Comparison of ENCODE assay signal across 8 cellular contexts in genomic region chr1:83860506-83861221, GRCh38.
A peak's percentile ranks its signal among the peaks of the same experiment; 100 is the strongest.
DNase-seq lines count a peak whose midpoint lies in the region; ATAC-seq and TF ChIP-seq lines count a peak whose summit lies in the region.

No MANE protein-coding gene starts in this region.

- no peak overlapping the region for H3K27ac ChIP-seq in fibroblast of lung (ENCODE audit: insufficient read depth, low read length)

- no peaks in the 10 kb centered on the region for H3K36me3 ChIP-seq in fibroblast of lung (ENCODE audit: control insufficient read depth, insufficient read depth, low read length)

- POLR2A ChIA-PET in naive thymus-derived CD8-positive, alpha-beta T cell (lab: Charles Lee): no interaction called here

- ATAC-seq in GM18499 (IDR thresholded peaks at IDR 0.05; ENCODE audit: insufficient read depth, unreplicated experiment): peak; percentile 73
- ATAC-seq in HG02852 (IDR thresholded peaks at IDR 0.05; ENCODE audit: unreplicated experiment): peak; percentile 96
- peak; percentile 92 to 96 for ATAC-seq in naive thymus-derived CD8-positive, alpha-beta T cell
- peak; percentile 94 for ATAC-seq in stimulated activated effector memory CD8-positive, alpha-beta T cell treated with anti-CD3 and anti-CD28 coated beads, Interleukin-12 subunit alpha, Interleukin-12 subunit beta, amount 100 ng/mL, for 72 hours

- H2AFZ ChIP-seq in fibroblast of lung (ENCODE audit: low read length): peak overlapping the region; percentile 5

- no peaks in the 10 kb centered on the region for H3K9me3 ChIP-seq in fibroblast of lung (ENCODE audit: control insufficient read depth, insufficient read depth, low read depth, low read length)

- no peak overlapping the region for H3K9ac ChIP-seq in fibroblast of lung (ENCODE audit: insufficient read depth, low read length)

- peak; percentile 25 to 60 for TF ChIP-seq CTCF in fibroblast of lung (conservative IDR thresholded peaks at IDR 0.05 in 1 of 2, IDR thresholded peaks at IDR 0.05 in 1 of 2; ENCODE audit: low read depth in 1 of 2, low read length in 2 of 2)

- no peak overlapping the region for H3K4me2 ChIP-seq in fibroblast of lung (ENCODE audit: extremely low read depth, insufficient read depth, low read length)

- H3K4me1 ChIP-seq in fibroblast of lung (ENCODE audit: control insufficient read depth, extremely low read depth, insufficient read depth, low read length): no peaks in the 10 kb centered on the region

- peaks cover 10% of the 10 kb centered on the region for H3K27me3 Mint-ChIP-seq in activated T-cell treated with anti-CD3 and anti-CD28 coated beads, Interleukin-2, amount 50 U/mL, for 24 hours
- H3K27me3 Mint-ChIP-seq in naive thymus-derived CD8-positive, alpha-beta T cell: peaks cover 0 to 4% (median 0%) of the 10 kb centered on the region in 5 donors

- H3K36me3 Mint-ChIP-seq in activated T-cell treated with anti-CD3 and anti-CD28 coated beads, Interleukin-2, amount 50 U/mL, for 24 hours (ENCODE audit: low read depth): no peaks in the 10 kb centered on the region
- H3K36me3 Mint-ChIP-seq in naive thymus-derived CD8-positive, alpha-beta T cell: no peaks in the 10 kb centered on the region
- H3K36me3 Mint-ChIP-seq in stimulated activated effector memory CD8-positive, alpha-beta T cell treated with anti-CD3 and anti-CD28 coated beads, Interleukin-12 subunit alpha, Interleukin-12 subunit beta, amount 100 ng/mL, for 72 hours: no peaks in the 10 kb centered on the region

- peak; percentile 59 for DNase-seq in NCI-H460 (ENCODE audit: extremely low read depth, low read depth)
- peak; percentile 86 for DNase-seq in activated T-cell treated with anti-CD3 and anti-CD28 coated beads, Interleukin-2, amount 50 U/mL, for 24 hours
- DNase-seq in fibroblast of lung (ENCODE audit: low read depth in 2 of 2): peak; percentile 30 to 43
- DNase-seq in naive thymus-derived CD8-positive, alpha-beta T cell: peak; percentile 54 to 87 (median 73)
- peak; percentile 50 to 83 for DNase-seq in stimulated activated effector memory CD8-positive, alpha-beta T cell treated with anti-CD3 and anti-CD28 coated beads, Interleukin-12 subunit alpha, Interleukin-12 subunit beta, amount 100 ng/mL, for 72 hours (ENCODE audit: low spot score in 2 of 2)
- DNase-seq in NCI-H82 (lab: John Stamatoyannopoulos, UW): no peak

- H3K79me2 ChIP-seq in fibroblast of lung (ENCODE audit: control insufficient read depth, insufficient read depth, low read length): no peaks in the 10 kb centered on the region

- H4K20me1 ChIP-seq in fibroblast of lung (ENCODE audit: control insufficient read depth, extremely low read depth, insufficient read depth, low read length): no peaks in the 10 kb centered on the region

- peak overlapping the region; percentile 74 for H3K4me3 Mint-ChIP-seq in activated T-cell treated with anti-CD3 and anti-CD28 coated beads, Interleukin-2, amount 50 U/mL, for 24 hours
- H3K4me3 Mint-ChIP-seq in naive thymus-derived CD8-positive, alpha-beta T cell: peak overlapping the region; percentile 79 to 92 (median 84)
- H3K4me3 Mint-ChIP-seq in stimulated activated effector memory CD8-positive, alpha-beta T cell treated with anti-CD3 and anti-CD28 coated beads, Interleukin-12 subunit alpha, Interleukin-12 subunit beta, amount 100 ng/mL, for 72 hours: peak overlapping the region; percentile 56

- H3K9me3 Mint-ChIP-seq in activated T-cell treated with anti-CD3 and anti-CD28 coated beads, Interleukin-2, amount 50 U/mL, for 24 hours: no peaks in the 10 kb centered on the region
- no peaks in the 10 kb centered on the region for H3K9me3 Mint-ChIP-seq in naive thymus-derived CD8-positive, alpha-beta T cell
- no peaks in the 10 kb centered on the region for H3K9me3 Mint-ChIP-seq in stimulated activated effector memory CD8-positive, alpha-beta T cell treated with anti-CD3 and anti-CD28 coated beads, Interleukin-12 subunit alpha, Interleukin-12 subunit beta, amount 100 ng/mL, for 72 hours

- H3K4me3 ChIP-seq in fibroblast of lung (replicated peaks in 1 of 4; ENCODE audit: control extremely low read depth in 1 of 4, insufficient read depth in 1 of 4, low read depth in 3 of 4, low read length in 4 of 4): peak overlapping the region in 2 of 4 experiments; percentile 20 to 22

- peak overlapping the region; percentile 81 for H3K27ac Mint-ChIP-seq in activated T-cell treated with anti-CD3 and anti-CD28 coated beads, Interleukin-2, amount 50 U/mL, for 24 hours
- peak overlapping the region; percentile 79 to 93 (median 91) for H3K27ac Mint-ChIP-seq in naive thymus-derived CD8-positive, alpha-beta T cell
- H3K27ac Mint-ChIP-seq in stimulated activated effector memory CD8-positive, alpha-beta T cell treated with anti-CD3 and anti-CD28 coated beads, Interleukin-12 subunit alpha, Interleukin-12 subunit beta, amount 100 ng/mL, for 72 hours: peak overlapping the region; percentile 32

- H3K27me3 ChIP-seq in fibroblast of lung (ENCODE audit: control insufficient read depth, insufficient read depth, low read length): no peaks in the 10 kb centered on the region

- peaks cover 17% of the 10 kb centered on the region for H3K4me1 Mint-ChIP-seq in activated T-cell treated with anti-CD3 and anti-CD28 coated beads, Interleukin-2, amount 50 U/mL, for 24 hours (ENCODE audit: low read depth)
- H3K4me1 Mint-ChIP-seq in naive thymus-derived CD8-positive, alpha-beta T cell: peaks cover 7 to 15% (median 10%) of the 10 kb centered on the region in 4 donors
- peaks cover 6% of the 10 kb centered on the region for H3K4me1 Mint-ChIP-seq in stimulated activated effector memory CD8-positive, alpha-beta T cell treated with anti-CD3 and anti-CD28 coated beads, Interleukin-12 subunit alpha, Interleukin-12 subunit beta, amount 100 ng/mL, for 72 hours

Comparison
In these comparisons a context has a peak if more than half of its experiments do, and no peak if none do; other contexts are left out.
1. H3K27ac Mint-ChIP-seq: peak in every context shown above with its lines; median percentile 91 in naive thymus-derived CD8-positive, alpha-beta T cell; 81 in activated T-cell treated with anti-CD3 and anti-CD28 coated beads, Interleukin-2, amount 50 U/mL, for 24 hours; 32 in stimulated activated effector memory CD8-positive, alpha-beta T cell treated with anti-CD3 and anti-CD28 coated beads, Interleukin-12 subunit alpha, Interleukin-12 subunit beta, amount 100 ng/mL, for 72 hours.